ENCODE assay signal across 1 cellular context in the genomic region with DNA sequence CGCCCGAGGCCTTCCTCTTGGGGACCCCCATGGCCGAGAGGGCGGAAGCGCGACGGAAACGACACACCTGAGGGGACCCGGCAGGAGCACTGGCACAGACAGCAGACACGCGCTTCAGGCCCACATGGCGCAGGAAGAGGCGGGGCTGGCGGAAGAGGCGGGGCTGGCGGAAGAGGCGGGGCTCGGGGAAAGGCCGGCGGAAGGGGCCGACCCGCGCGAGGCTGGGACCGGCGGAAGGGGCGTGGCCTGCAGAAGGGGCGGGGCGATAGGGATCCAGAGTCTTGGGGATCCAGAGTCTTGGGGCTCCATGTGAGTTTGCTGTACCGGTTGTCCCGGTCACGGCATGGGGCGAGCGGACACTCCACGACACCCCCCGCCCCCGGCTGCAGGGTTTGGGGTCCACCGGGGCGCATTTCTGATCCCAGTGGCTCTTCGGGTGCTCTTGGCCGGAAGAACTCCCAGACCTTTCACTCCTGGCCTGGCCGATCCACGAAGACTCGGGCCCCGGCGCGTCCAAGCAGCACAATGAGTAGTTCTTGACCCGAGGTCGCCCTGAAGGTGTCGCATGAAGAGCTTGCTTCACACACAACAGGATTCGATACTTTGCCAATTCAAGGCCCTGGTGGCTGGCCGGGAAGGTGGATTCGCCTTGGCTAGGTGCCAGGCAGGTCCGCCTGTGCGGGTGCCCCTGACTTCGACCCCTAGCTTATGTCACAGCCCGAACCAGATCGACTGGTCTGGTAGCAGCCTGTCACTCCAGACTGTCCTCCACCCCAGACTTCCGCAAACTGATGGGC.
TF ChIP-seq lines count a peak whose summit lies in the region.

A gene with protein sequence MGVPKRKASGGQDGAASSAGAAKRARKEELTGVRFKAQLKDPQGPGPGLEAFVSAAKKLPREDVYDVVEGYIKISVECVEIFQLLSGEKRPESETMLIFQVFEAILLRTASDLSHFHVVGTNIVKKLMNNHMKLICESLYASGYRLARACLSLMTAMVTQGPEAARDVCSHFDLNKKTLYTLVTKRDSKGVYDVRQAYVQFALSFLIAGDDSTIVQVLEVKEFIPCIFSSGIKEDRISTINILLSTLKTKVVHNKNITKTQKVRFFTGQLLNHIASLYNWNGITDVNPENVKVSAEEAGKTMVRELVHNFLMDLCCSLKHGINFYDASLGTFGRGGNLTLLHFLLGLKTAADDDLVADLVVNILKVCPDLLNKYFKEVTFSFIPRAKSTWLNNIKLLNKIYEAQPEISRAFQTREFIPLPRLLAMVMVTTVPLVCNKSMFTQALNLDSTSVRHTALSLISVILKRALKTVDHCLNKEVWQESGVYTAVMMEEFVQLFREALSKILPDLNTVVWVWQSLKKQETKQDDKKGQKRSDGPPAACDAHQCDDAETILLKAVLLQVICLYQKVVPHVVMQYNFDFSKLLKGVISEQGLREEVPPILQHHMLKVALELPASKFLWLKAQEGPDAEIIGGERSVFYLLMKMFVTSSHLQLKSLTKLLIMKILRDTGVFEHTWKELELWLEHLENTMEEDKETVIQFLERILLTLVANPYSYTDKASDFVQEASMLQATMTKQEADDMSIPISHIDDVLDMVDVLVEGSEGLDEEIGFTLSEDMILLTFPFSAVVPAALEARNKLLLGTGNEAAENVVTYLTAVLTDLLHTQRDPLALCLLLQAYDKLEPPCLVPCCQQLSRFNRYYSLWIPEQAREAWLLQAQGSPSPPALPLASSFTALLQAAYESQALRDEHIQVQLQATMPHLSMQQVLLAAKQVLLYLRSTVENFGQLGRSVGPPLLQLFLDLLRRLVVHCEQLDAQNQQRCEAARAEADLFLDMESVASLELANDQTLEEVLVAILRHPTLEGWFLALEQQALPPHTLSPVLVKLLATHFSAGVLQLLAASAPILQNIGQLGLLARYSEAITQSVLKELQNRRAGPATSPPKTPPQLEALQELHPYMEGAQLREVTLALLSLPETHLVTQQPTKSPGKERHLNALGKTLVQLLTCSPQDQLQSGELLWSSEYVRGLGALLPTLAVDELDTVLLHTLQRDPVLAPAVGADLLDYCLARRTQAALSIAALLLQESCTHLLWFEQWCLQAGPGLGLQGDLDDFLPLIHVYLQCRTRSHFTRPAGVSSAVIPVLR (N-terminal part only) (minus strand): TSS at position 133 of the 797 bp plus-strand sequence. CDS start 102 bp downstream, at position 31.

TF ChIP-seq in IMR-90, 13 proteins besides CTCF, POLR2A, EP300 and RAD21:
- TF ChIP-seq, protein P1, sequence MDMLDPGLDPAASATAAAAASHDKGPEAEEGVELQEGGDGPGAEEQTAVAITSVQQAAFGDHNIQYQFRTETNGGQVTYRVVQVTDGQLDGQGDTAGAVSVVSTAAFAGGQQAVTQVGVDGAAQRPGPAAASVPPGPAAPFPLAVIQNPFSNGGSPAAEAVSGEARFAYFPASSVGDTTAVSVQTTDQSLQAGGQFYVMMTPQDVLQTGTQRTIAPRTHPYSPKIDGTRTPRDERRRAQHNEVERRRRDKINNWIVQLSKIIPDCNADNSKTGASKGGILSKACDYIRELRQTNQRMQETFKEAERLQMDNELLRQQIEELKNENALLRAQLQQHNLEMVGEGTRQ (IDR thresholded peaks at IDR 0.05; ENCODE audit: low read depth, low read length): no peak; the same call in 1 of the 2 replicates
- no peak for TF ChIP-seq FOS (IDR thresholded peaks at IDR 0.05; ENCODE audit: low read depth, low read length)
- TF ChIP-seq MXI1 (IDR thresholded peaks at IDR 0.05; ENCODE audit: borderline replicate concordance, low read depth, low read length): peak; percentile 100
TF ChIP-seq in IMR-90: peak in this region for 1.
